ENCODE assay signal across 19 cellular contexts in the genomic region with DNA sequence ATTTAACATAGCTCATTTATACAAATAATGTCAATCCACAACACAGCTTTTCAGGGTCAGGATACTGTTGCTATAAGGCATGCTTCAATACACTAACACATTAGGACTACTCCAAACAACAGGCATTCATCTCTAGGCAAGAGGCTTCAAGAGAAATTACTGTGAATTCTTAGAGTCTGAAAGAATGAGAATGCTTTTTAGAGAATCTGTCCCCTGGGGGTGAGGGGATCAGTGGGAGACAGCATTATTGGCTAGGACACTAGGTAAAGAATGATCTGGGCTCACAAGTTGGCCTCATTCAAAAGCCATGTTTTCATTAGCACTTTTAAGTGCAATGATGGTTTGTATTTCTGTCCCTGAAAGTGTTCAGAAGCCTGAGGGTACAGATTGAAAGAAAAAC.
"Had no signal": no experiment of that assay in that cellular context is flagged by ENCODE, and none has a peak within 500 bp of the region (broad histone marks: within the 10 kb centered on the region; RNA-seq: fewer than 3 reads in every experiment).

No MANE protein-coding gene starts in this region.

- H3K4me1 ChIP-seq: right atrium auricular region, tibial nerve, uterus had no signal

- H3K27ac Mint-ChIP-seq: activated naive CD8-positive, alpha-beta T cell treated with anti-CD3 and anti-CD28 coated beads for 36 hours; naive thymus-derived CD4-positive, alpha-beta T cell had no signal

- H3K9me3 ChIP-seq: right atrium auricular region, tibial nerve, uterus had no signal

- H3K27ac ChIP-seq: epithelial cell of prostate, hepatocyte, right atrium auricular region, tibial nerve, uterus, VCaP had no signal

- H3K79me2 ChIP-seq: hepatocyte had no signal

- H3K4me2 ChIP-seq: hepatocyte had no signal

- H3K27me3 ChIP-seq: hepatocyte, right atrium auricular region, tibial nerve, uterus had no signal

- H3K4me1 Mint-ChIP-seq: activated naive CD8-positive, alpha-beta T cell treated with anti-CD3 and anti-CD28 coated beads for 36 hours; naive thymus-derived CD4-positive, alpha-beta T cell had no signal

- H3K36me3 ChIP-seq: right atrium auricular region, tibial nerve, uterus had no signal

- H3K36me3 Mint-ChIP-seq: activated naive CD8-positive, alpha-beta T cell treated with anti-CD3 and anti-CD28 coated beads for 36 hours; naive thymus-derived CD4-positive, alpha-beta T cell had no signal

- H3K4me3 Mint-ChIP-seq: activated naive CD8-positive, alpha-beta T cell treated with anti-CD3 and anti-CD28 coated beads for 36 hours; naive thymus-derived CD4-positive, alpha-beta T cell had no signal

- DNase-seq: activated CD4-positive, alpha-beta T cell treated with anti-CD3 and anti-CD28 coated beads, Interleukin-2, amount 50 U/mL, for 4 hours; activated naive CD4-positive, alpha-beta T cell; activated naive CD8-positive, alpha-beta T cell treated with anti-CD3 and anti-CD28 coated beads for 36 hours; amygdala; dermis blood vessel endothelial cell; foreskin fibroblast; naive thymus-derived CD4-positive, alpha-beta T cell; nucleus accumbens; stimulated activated CD4-positive, alpha-beta T cell treated with anti-CD3 and anti-CD28 coated beads, Interleukin-2, amount 100 ng/mL, for 24 hours; stimulated activated naive CD8-positive, alpha-beta T cell treated with anti-CD3 and anti-CD28 coated beads, Interleukin-15, Interleukin-2, amounts not matched to agents 100 U/mL and 50 U/mL, for 24 hours; substantia nigra; SW 1271; T-helper 2 cell; uterus had no signal

- ATAC-seq: naive thymus-derived CD4-positive, alpha-beta T cell; stimulated activated naive CD8-positive, alpha-beta T cell treated with anti-CD3 and anti-CD28 coated beads, Interleukin-15, Interleukin-2, amounts not matched to agents 100 U/mL and 50 U/mL, for 24 hours had no signal

- H3K4me3 ChIP-seq: hepatocyte, right atrium auricular region, tibial nerve, uterus had no signal

- H3K9me3 Mint-ChIP-seq: activated naive CD8-positive, alpha-beta T cell treated with anti-CD3 and anti-CD28 coated beads for 36 hours; naive thymus-derived CD4-positive, alpha-beta T cell had no signal

- H2AFZ ChIP-seq: hepatocyte had no signal
